Comparison of ENCODE assay signal across 8 cellular contexts in genomic region chr3:14428087-14429067, GRCh38. TPM values are rescaled to one million over a fixed set of nuclear protein-coding genes. Genes with fewer than 3 reads are reported as not detected.
A peak's percentile ranks its signal among the peaks of the same experiment; 100 is the strongest.
DNase-seq lines count a peak whose midpoint lies in the region; ATAC-seq and TF ChIP-seq lines count a peak whose summit lies in the region.

No MANE protein-coding gene starts in this region.

- ATAC-seq in IMR-90 (ENCODE audit: low read depth) = no peak
- no peak for ATAC-seq in GM19324 (IDR thresholded peaks at IDR 0.05; ENCODE audit: low FRiP score, unreplicated experiment)

- intact Hi-C loops in CD14-positive monocyte (cut with micrococcal nuclease) = no loop called here
- intact Hi-C loops in IMR-90 (cut with micrococcal nuclease) = no loop called here
- intact Hi-C loops in activated T-helper 1 cell treated with anti-CD3 and anti-CD28 coated beads, Interleukin-12 subunit alpha, Interleukin-12 subunit beta, Interleukin-2, Interleukin-4 antibody, amounts not matched to agents 30 ng/mL and 10 ng/mL and 1 ng/mL, durations not matched to agents 14 hours and 24 hours and 36 hours (cut with micrococcal nuclease) = no loop called here
- intact Hi-C loops in MCF 10A (cut with micrococcal nuclease) = no loop called here

- H3K27ac ChIP-seq in IMR-90 (ENCODE audit: insufficient read depth, low read length) = no peak overlapping the region

- POLR2A ChIA-PET in IMR-90 (lab: Charles Lee; ENCODE audit: unreplicated experiment) = no interaction called here
- POLR2A ChIA-PET in MCF 10A (lab: Yijun Ruan, JAX) = no interaction called here

- no peak for TF ChIP-seq POLR2A in IMR-90 (IDR thresholded peaks at IDR 0.05; ENCODE audit: low read depth, low read length)

- no peak overlapping the region for H3K4me3 ChIP-seq in IMR-90 (ENCODE audit: insufficient read depth, low read depth, low read length)

- no peak overlapping the region for H3K4me2 ChIP-seq in IMR-90 (ENCODE audit: low read depth, low read length)

- H3K36me3 ChIP-seq in IMR-90 (ENCODE audit: control insufficient read depth, insufficient read depth, low read length) = 0 out of 2 replicates have a peak, but pooled peaks cover 1% of the 10 kb centered on the region

- in situ Hi-C loops in IMR-90 (cut with MboI; ENCODE audit: low sequenced_read_pairs) = no loop called here

- H3K79me1 ChIP-seq in IMR-90 (ENCODE audit: low read depth in 1 of 2, low read length in 2 of 2) = peaks cover 27 to 78% of the 10 kb centered on the region in 2 experiments

- H2BK20ac ChIP-seq in IMR-90 (ENCODE audit: low read depth, low read length) = no peak overlapping the region

- BruUV-seq in IMR-90 (replicated peaks; lab: Mats Ljungman, UMichigan) (no TSS peak), MCF 10A (replicated peaks; lab: Mats Ljungman, UMichigan) (no TSS peak)

- no peaks in the 10 kb centered on the region for H3K27me3 Mint-ChIP-seq in CD14-positive monocyte (ENCODE audit: low read depth in 3 of 3)
- no peaks in the 10 kb centered on the region for H3K27me3 Mint-ChIP-seq in activated T-helper 1 cell treated with anti-CD3 and anti-CD28 coated beads, Interleukin-12 subunit alpha, Interleukin-12 subunit beta, Interleukin-2, Interleukin-4 antibody, amounts not matched to agents 30 ng/mL and 10 ng/mL and 1 ng/mL, durations not matched to agents 14 hours and 24 hours and 36 hours (ENCODE audit: insufficient read depth)
- H3K27me3 Mint-ChIP-seq in MCF 10A (ENCODE audit: insufficient read depth, unreplicated experiment) = no peaks in the 10 kb centered on the region

- no peak overlapping the region for H3K18ac ChIP-seq in IMR-90 (ENCODE audit: low read depth, low read length)

- peaks cover 15% of the 10 kb centered on the region for H4K20me1 ChIP-seq in IMR-90 (ENCODE audit: insufficient read depth, low read length)

- H4K91ac ChIP-seq in IMR-90 (ENCODE audit: insufficient read depth, low read depth, low read length) = 0 out of 2 replicates have a peak overlapping the region, but pooled peaks have one; percentile 10

- no peak overlapping the region for H2BK15ac ChIP-seq in IMR-90 (ENCODE audit: low read depth, low read length)

- no peak overlapping the region; the same call in 1 of the 2 replicates for H3K4ac ChIP-seq in IMR-90 (ENCODE audit: low read depth, low read length)

- H3K9me3 ChIP-seq in IMR-90 (ENCODE audit: control insufficient read depth, insufficient read depth, low read length) = no peaks in the 10 kb centered on the region

- no peak overlapping the region for H2BK5ac ChIP-seq in IMR-90 (ENCODE audit: low read depth, low read length, poor library complexity, severe bottlenecking)

- H3K4me3 Mint-ChIP-seq in CD14-positive monocyte (no peak overlapping the region), MCF 10A (ENCODE audit: unreplicated experiment) (no peak overlapping the region)
- H3K4me3 Mint-ChIP-seq in activated T-helper 1 cell treated with anti-CD3 and anti-CD28 coated beads, Interleukin-12 subunit alpha, Interleukin-12 subunit beta, Interleukin-2, Interleukin-4 antibody, amounts not matched to agents 30 ng/mL and 10 ng/mL and 1 ng/mL, durations not matched to agents 14 hours and 24 hours and 36 hours = no peak overlapping the region

- peak overlapping the region; percentile 97 to 100 (median 100) for H3K27ac Mint-ChIP-seq in CD14-positive monocyte
- peak overlapping the region; percentile 46 for H3K27ac Mint-ChIP-seq in activated T-helper 1 cell treated with anti-CD3 and anti-CD28 coated beads, Interleukin-12 subunit alpha, Interleukin-12 subunit beta, Interleukin-2, Interleukin-4 antibody, amounts not matched to agents 30 ng/mL and 10 ng/mL and 1 ng/mL, durations not matched to agents 14 hours and 24 hours and 36 hours
- no peak overlapping the region for H3K27ac Mint-ChIP-seq in MCF 10A (ENCODE audit: low read depth, unreplicated experiment)

- H2AK9ac ChIP-seq in IMR-90 (replicated peaks; ENCODE audit: low read depth, low read length, poor library complexity) = no peak overlapping the region

- CTCF ChIA-PET in IMR-90 (lab: Yijun Ruan, JAX) = no interaction called here
- CTCF ChIA-PET in MCF 10A (lab: Yijun Ruan, JAX) = interaction anchor here (0.6 to 1.3 kb wide), 2 partner anchors 24 to 26 kb away, joined by 3 read pairs; partner anchors contain the start of gene SLC6A6

- H3K36me3 Mint-ChIP-seq in CD14-positive monocyte (peaks cover 48 to 67% of the 10 kb centered on the region in 2 donors), MCF 10A (ENCODE audit: insufficient read depth, unreplicated experiment) (no peaks in the 10 kb centered on the region)
- H3K36me3 Mint-ChIP-seq in activated T-helper 1 cell treated with anti-CD3 and anti-CD28 coated beads, Interleukin-12 subunit alpha, Interleukin-12 subunit beta, Interleukin-2, Interleukin-4 antibody, amounts not matched to agents 30 ng/mL and 10 ng/mL and 1 ng/mL, durations not matched to agents 14 hours and 24 hours and 36 hours (ENCODE audit: low read depth) = peaks cover 2% of the 10 kb centered on the region

- no peak overlapping the region for H3K14ac ChIP-seq in IMR-90 (replicated peaks; ENCODE audit: low read depth, low read length)

- H3K56ac ChIP-seq in IMR-90 (ENCODE audit: extremely low read depth, insufficient read depth, low read length) = no peak overlapping the region

- peaks cover 43% of the 10 kb centered on the region for H3K4me1 ChIP-seq in IMR-90 (ENCODE audit: control insufficient read depth, insufficient read depth, low read length)

- no peak for TF ChIP-seq RAD21 in IMR-90 (IDR thresholded peaks at IDR 0.05; ENCODE audit: low read length)

- no peak for DNase-seq in CD14-positive monocyte (ENCODE audit: low spot score)
- DNase-seq in IMR-90 = no peak
- no peak for DNase-seq in activated T-helper 1 cell treated with anti-CD3 and anti-CD28 coated beads, Interleukin-12 subunit alpha, Interleukin-12 subunit beta, Interleukin-2, Interleukin-4 antibody, amounts not matched to agents 30 ng/mL and 10 ng/mL and 1 ng/mL, durations not matched to agents 14 hours and 24 hours and 36 hours (ENCODE audit: low spot score)
- DNase-seq in mucosa of gallbladder (ENCODE audit: low spot score) = peak; percentile 61
- DNase-seq in central memory CD4-positive, alpha-beta T cell = no peak
- no peak for DNase-seq in KG1 (lab: John Stamatoyannopoulos, UW)
- DNase-seq in MCF 10A (ENCODE audit: unreplicated experiment) = no peak

- H3K9me3 Mint-ChIP-seq in CD14-positive monocyte (peaks cover 0 to 3% (median 0%) of the 10 kb centered on the region in 7 donors), MCF 10A (ENCODE audit: unreplicated experiment) (no peaks in the 10 kb centered on the region)
- H3K9me3 Mint-ChIP-seq in activated T-helper 1 cell treated with anti-CD3 and anti-CD28 coated beads, Interleukin-12 subunit alpha, Interleukin-12 subunit beta, Interleukin-2, Interleukin-4 antibody, amounts not matched to agents 30 ng/mL and 10 ng/mL and 1 ng/mL, durations not matched to agents 14 hours and 24 hours and 36 hours = no peaks in the 10 kb centered on the region

- H3K4me1 Mint-ChIP-seq in CD14-positive monocyte (peaks cover 98% of the 10 kb centered on the region), MCF 10A (ENCODE audit: insufficient read depth, unreplicated experiment) (peaks cover 22% of the 10 kb centered on the region)
- H3K4me1 Mint-ChIP-seq in activated T-helper 1 cell treated with anti-CD3 and anti-CD28 coated beads, Interleukin-12 subunit alpha, Interleukin-12 subunit beta, Interleukin-2, Interleukin-4 antibody, amounts not matched to agents 30 ng/mL and 10 ng/mL and 1 ng/mL, durations not matched to agents 14 hours and 24 hours and 36 hours (ENCODE audit: low read depth) = peaks cover 96% of the 10 kb centered on the region

- no peak overlapping the region for H4K8ac ChIP-seq in IMR-90 (ENCODE audit: low read depth in 2 of 2, low read length in 2 of 2)

- no peak overlapping the region for H3K23ac ChIP-seq in IMR-90 (ENCODE audit: low read depth, low read length)

- no peak overlapping the region for H4K5ac ChIP-seq in IMR-90 (ENCODE audit: low read depth, low read length)

- H2BK120ac ChIP-seq in IMR-90 (ENCODE audit: low read depth, low read length) = no peak overlapping the region

- peak overlapping the region; percentile 13 for H2AK5ac ChIP-seq in IMR-90 (ENCODE audit: low read depth, low read length)

- no peak overlapping the region for H2AFZ ChIP-seq in IMR-90 (replicated peaks; ENCODE audit: low read length, poor library complexity)

- TF ChIP-seq CTCF in CD14-positive monocyte (IDR thresholded peaks at IDR 0.05) (no peak), IMR-90 (conservative IDR thresholded peaks at IDR 0.05; ENCODE audit: low read depth, low read length) (no peak), MCF 10A (IDR thresholded peaks at IDR 0.05; ENCODE audit: unreplicated experiment) (no peak)

- dilution Hi-C loops in IMR-90 (cut with HindIII; ENCODE audit: low sequenced_read_pairs, unreplicated experiment) = no loop called here

- peaks cover 27% of the 10 kb centered on the region for H3K9me1 ChIP-seq in IMR-90 (ENCODE audit: insufficient read depth, low read length)

- WGBS in IMR-90 (ENCODE audit: extremely low coverage in 2 of 2, insufficient read length in 1 of 2), 2 experiments = 73% methylated on average over 2 of the region's 8 CpGs; no CpG with 5 or more reads in 1 of the 2 experiments

- H3K9ac ChIP-seq in IMR-90 (ENCODE audit: low read depth, low read length) = no peak overlapping the region

- no peaks in the 10 kb centered on the region for H3K27me3 ChIP-seq in IMR-90 (ENCODE audit: control insufficient read depth, insufficient read depth, low read length)

TF ChIP-seq in IMR-90, 13 proteins besides CTCF, POLR2A, EP300 and RAD21:
- no peak for TF ChIP-seq CEBPB (IDR thresholded peaks at IDR 0.05; ENCODE audit: low read depth, low read length)
- TF ChIP-seq FOS (IDR thresholded peaks at IDR 0.05; ENCODE audit: low read depth, low read length) = no peak
- no peak for TF ChIP-seq MXI1 (IDR thresholded peaks at IDR 0.05; ENCODE audit: borderline replicate concordance, low read depth, low read length)
- no peak for TF ChIP-seq CHD1 (IDR thresholded peaks at IDR 0.05; ENCODE audit: low read depth, low read length)
TF ChIP-seq in IMR-90: peak in this region for 0.

RNA-seq across cellular contexts. Expression of gene SLC6A6, which starts 26.0 kb away (rescaled TPM):
- 10 to 100 TPM; 18.4 to 24.5 TPM for polyA plus RNA-seq in CD14-positive monocyte
- total RNA-seq in IMR-90 (2012; rRNA removed) = 29.9 and 32.5 TPM in 2 replicates
- polyA plus RNA-seq in IMR-90 (2012; rRNA removed) = 39.3 and 39.4 TPM in 2 replicates
- polyA plus RNA-seq in IMR-90 (2012; cell fraction: cytosol; rRNA removed) = 14.9 and 24.2 TPM in 2 replicates
- 70.6 and 99.2 TPM in 2 replicates for polyA plus RNA-seq in IMR-90 (2012; cell fraction: nucleus; rRNA removed; ENCODE audit: low replicate concordance)
- total RNA-seq in activated T-helper 1 cell treated with anti-CD3 and anti-CD28 coated beads, Interleukin-12 subunit alpha, Interleukin-12 subunit beta, Interleukin-2, Interleukin-4 antibody, amounts not matched to agents 30 ng/mL and 10 ng/mL and 1 ng/mL, durations not matched to agents 14 hours and 24 hours and 36 hours = 45.4 and 51.2 TPM in 2 replicates
- total RNA-seq in mucosa of gallbladder = 63.2 TPM
- 4.6 and 7.6 TPM in 2 replicates for total RNA-seq in MCF 10A (2022)
